Comparison of ENCODE assay signal across 2 cellular contexts in genomic region chr3:143119009-143119914, GRCh38.
TF ChIP-seq lines count a peak whose summit lies in the region.

A gene with protein sequence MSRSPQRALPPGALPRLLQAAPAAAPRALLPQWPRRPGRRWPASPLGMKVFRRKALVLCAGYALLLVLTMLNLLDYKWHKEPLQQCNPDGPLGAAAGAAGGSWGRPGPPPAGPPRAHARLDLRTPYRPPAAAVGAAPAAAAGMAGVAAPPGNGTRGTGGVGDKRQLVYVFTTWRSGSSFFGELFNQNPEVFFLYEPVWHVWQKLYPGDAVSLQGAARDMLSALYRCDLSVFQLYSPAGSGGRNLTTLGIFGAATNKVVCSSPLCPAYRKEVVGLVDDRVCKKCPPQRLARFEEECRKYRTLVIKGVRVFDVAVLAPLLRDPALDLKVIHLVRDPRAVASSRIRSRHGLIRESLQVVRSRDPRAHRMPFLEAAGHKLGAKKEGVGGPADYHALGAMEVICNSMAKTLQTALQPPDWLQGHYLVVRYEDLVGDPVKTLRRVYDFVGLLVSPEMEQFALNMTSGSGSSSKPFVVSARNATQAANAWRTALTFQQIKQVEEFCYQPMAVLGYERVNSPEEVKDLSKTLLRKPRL (plus strand): TSS chr3:143119771. CDS start chr3:143120817, 1,046 bp downstream.

TF ChIP-seq in Ishikawa, 13 proteins besides CTCF, POLR2A, EP300 and RAD21:
- TF ChIP-seq, protein P1, sequence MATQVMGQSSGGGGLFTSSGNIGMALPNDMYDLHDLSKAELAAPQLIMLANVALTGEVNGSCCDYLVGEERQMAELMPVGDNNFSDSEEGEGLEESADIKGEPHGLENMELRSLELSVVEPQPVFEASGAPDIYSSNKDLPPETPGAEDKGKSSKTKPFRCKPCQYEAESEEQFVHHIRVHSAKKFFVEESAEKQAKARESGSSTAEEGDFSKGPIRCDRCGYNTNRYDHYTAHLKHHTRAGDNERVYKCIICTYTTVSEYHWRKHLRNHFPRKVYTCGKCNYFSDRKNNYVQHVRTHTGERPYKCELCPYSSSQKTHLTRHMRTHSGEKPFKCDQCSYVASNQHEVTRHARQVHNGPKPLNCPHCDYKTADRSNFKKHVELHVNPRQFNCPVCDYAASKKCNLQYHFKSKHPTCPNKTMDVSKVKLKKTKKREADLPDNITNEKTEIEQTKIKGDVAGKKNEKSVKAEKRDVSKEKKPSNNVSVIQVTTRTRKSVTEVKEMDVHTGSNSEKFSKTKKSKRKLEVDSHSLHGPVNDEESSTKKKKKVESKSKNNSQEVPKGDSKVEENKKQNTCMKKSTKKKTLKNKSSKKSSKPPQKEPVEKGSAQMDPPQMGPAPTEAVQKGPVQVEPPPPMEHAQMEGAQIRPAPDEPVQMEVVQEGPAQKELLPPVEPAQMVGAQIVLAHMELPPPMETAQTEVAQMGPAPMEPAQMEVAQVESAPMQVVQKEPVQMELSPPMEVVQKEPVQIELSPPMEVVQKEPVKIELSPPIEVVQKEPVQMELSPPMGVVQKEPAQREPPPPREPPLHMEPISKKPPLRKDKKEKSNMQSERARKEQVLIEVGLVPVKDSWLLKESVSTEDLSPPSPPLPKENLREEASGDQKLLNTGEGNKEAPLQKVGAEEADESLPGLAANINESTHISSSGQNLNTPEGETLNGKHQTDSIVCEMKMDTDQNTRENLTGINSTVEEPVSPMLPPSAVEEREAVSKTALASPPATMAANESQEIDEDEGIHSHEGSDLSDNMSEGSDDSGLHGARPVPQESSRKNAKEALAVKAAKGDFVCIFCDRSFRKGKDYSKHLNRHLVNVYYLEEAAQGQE (IDR thresholded peaks at IDR 0.05; ENCODE audit: low read depth): no peak
- TF ChIP-seq YY1 (IDR thresholded peaks at IDR 0.05; ENCODE audit: low read depth) (0 out of 2 replicates have a peak, but pooled peaks have one; percentile 9), ZBTB7A (IDR thresholded peaks at IDR 0.05; ENCODE audit: low read depth) (peak; percentile 86; the same call in 1 of the 2 replicates), CREB1 (IDR thresholded peaks at IDR 0.05; ENCODE audit: low read depth) (no peak), FOXM1 (IDR thresholded peaks at IDR 0.05; ENCODE audit: borderline replicate concordance, low read depth) (no peak), TCF12 (IDR thresholded peaks at IDR 0.05; ENCODE audit: low read depth) (peak; percentile 14; the same call in 1 of the 2 replicates), TEAD4 (IDR thresholded peaks at IDR 0.05) (no peak), TAF1 (IDR thresholded peaks at IDR 0.05; ENCODE audit: low read depth) (no peak; the same call in 1 of the 2 replicates)
- TF ChIP-seq, protein P2, sequence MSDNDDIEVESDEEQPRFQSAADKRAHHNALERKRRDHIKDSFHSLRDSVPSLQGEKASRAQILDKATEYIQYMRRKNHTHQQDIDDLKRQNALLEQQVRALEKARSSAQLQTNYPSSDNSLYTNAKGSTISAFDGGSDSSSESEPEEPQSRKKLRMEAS (IDR thresholded peaks at IDR 0.05): no peak; the same call in 1 of the 2 replicates
- TF ChIP-seq, protein P3, sequence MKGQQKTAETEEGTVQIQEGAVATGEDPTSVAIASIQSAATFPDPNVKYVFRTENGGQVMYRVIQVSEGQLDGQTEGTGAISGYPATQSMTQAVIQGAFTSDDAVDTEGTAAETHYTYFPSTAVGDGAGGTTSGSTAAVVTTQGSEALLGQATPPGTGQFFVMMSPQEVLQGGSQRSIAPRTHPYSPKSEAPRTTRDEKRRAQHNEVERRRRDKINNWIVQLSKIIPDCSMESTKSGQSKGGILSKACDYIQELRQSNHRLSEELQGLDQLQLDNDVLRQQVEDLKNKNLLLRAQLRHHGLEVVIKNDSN (IDR thresholded peaks at IDR 0.05): no peak

TF ChIP-seq in SK-N-SH, 30 proteins besides CTCF, POLR2A, EP300 and RAD21:
- TF ChIP-seq NRF1 (IDR thresholded peaks at IDR 0.05; ENCODE audit: low read depth, low read length): peak; percentile 32; the same call in 1 of the 2 replicates
- no peak for TF ChIP-seq CHD2 (IDR thresholded peaks at IDR 0.05; ENCODE audit: low read length, partially characterized antibody)
- TF ChIP-seq RXRA (IDR thresholded peaks at IDR 0.05; ENCODE audit: borderline replicate concordance, low read depth): no peak
- peak; percentile 92 for TF ChIP-seq PBX3 (IDR thresholded peaks at IDR 0.05)
- TF ChIP-seq, protein P2 (IDR thresholded peaks at IDR 0.05; ENCODE audit: low read depth): no peak
- no peak for TF ChIP-seq JUND (IDR thresholded peaks at IDR 0.05)
- no peak for TF ChIP-seq RFX5 (IDR thresholded peaks at IDR 0.05; ENCODE audit: low read length)
- TF ChIP-seq YY1 (IDR thresholded peaks at IDR 0.05; ENCODE audit: low read depth): 0 out of 2 replicates have a peak, but pooled peaks have one; percentile 31
- no peak for TF ChIP-seq FOXJ3 (CRISPR knock-in tag; IDR thresholded peaks at IDR 0.05)
- TF ChIP-seq TAF1 (IDR thresholded peaks at IDR 0.05; ENCODE audit: borderline replicate concordance, low read depth, low read length): 0 out of 2 replicates have a peak, but pooled peaks have one; percentile 23
